In the genomic region with DNA sequence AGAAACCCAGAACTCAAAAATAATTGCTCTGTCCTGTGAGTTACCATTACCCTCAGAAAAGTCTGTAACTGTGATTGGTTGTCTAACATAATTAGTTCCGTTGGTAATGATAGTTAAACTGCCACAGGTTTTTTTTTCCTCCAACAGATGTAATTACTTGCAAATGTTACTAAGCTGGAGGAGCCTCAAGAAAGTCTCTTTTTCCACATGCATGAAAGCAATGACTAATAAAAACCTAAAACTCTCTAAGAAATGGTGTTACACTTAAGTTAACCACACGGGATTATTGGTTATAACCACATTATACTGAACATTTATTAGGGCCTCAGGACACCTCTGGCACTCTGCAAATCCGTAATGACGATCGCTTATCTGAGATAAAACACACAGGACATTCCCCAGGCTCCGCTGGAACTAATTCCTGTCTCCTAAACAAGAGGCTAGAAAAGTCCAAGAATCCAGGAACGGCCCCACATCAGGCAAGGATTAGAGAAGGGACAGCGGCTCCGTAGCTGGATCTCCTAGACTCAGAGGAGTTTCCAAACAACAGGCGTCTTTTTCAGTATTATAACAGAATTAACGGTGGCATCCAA, we compare ENCODE assay signal across 8 cellular contexts.
DNase-seq lines count a peak whose midpoint lies in the region; ATAC-seq and TF ChIP-seq lines count a peak whose summit lies in the region.

No MANE protein-coding gene starts in this region.

- H3K9ac ChIP-seq in SK-N-MC (ENCODE audit: insufficient read length): peak overlapping the region; percentile 81
- H3K9ac ChIP-seq in endocrine pancreas (ENCODE audit: control insufficient read depth, insufficient read depth, low read length): peak overlapping the region; percentile 93

- TF ChIP-seq POLR2A in GM18505 (IDR thresholded peaks at IDR 0.05; ENCODE audit: borderline replicate concordance, extremely low read depth, insufficient read depth, insufficient read length): no peak

- 0 out of 2 replicates have a peak overlapping the region, but pooled peaks have one; percentile 37 for H3K27ac ChIP-seq in SK-N-MC

- peaks cover 21% of the 10 kb centered on the region for H3K36me3 ChIP-seq in SK-N-MC (ENCODE audit: insufficient read depth, low read length)
- H3K36me3 ChIP-seq in endocrine pancreas (ENCODE audit: control insufficient read depth, insufficient read depth, low read length): peaks cover 10% of the 10 kb centered on the region

- no peaks in the 10 kb centered on the region for H3K9me3 ChIP-seq in SK-N-MC (ENCODE audit: low read depth, low read length)
- no peaks in the 10 kb centered on the region for H3K9me3 ChIP-seq in endocrine pancreas (ENCODE audit: control insufficient read depth, low read length)

- no peak for TF ChIP-seq CTCF in AG10803 (conservative IDR thresholded peaks at IDR 0.05; ENCODE audit: low read length)

- H3K4me1 ChIP-seq in endocrine pancreas (ENCODE audit: control insufficient read depth, insufficient read depth, low read length): no peaks in the 10 kb centered on the region

- peak; percentile 7 for ATAC-seq in GM21619 (IDR thresholded peaks at IDR 0.05; ENCODE audit: unreplicated experiment)
- no peak for ATAC-seq in HG02884 (IDR thresholded peaks at IDR 0.05; ENCODE audit: unreplicated experiment)
- ATAC-seq in GM18868 (IDR thresholded peaks at IDR 0.05; ENCODE audit: unreplicated experiment): no peak
- ATAC-seq in GM18505 (IDR thresholded peaks at IDR 0.05; ENCODE audit: unreplicated experiment): no peak

- DNase-seq in AG10803 (ENCODE audit: low read depth) (peak; percentile 45), SK-N-MC (ENCODE audit: low read depth, low spot score) (no peak), midbrain (lab: John Stamatoyannopoulos, UW) (peak; percentile 6)

- H3K4me3 ChIP-seq in AG10803 (ENCODE audit: low read length): peak overlapping the region; percentile 89
- peak overlapping the region; percentile 93 for H3K4me3 ChIP-seq in SK-N-MC
- H3K4me3 ChIP-seq in endocrine pancreas (ENCODE audit: control insufficient read depth, insufficient read depth, low read length): peak overlapping the region; percentile 93

- no peaks in the 10 kb centered on the region for H3K27me3 ChIP-seq in endocrine pancreas (ENCODE audit: control insufficient read depth, insufficient read depth, low read length)
